ENCODE assay signal across 11 cellular contexts in the genomic region with DNA sequence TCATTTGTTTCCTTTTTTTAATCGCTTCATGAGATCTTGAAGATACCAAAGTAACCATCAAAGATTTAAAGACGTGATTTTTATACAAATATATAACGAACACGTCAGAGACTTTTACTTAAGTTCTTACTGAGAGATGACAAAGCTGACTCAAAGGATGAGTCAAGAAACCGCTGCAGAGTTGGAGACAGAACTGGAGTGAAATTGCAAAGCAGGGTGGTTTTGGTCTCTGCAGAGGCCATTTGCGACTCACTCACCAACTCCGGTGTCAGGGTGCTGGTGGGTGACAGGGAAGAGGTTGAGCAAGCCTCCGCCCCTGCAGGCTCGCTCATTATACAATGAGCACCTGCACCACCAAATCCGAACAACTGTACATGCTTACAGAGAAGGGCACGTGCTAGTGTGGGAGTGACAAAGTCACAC.
A peak's percentile ranks its signal among the peaks of the same experiment; 100 is the strongest.
DNase-seq lines count a peak whose midpoint lies in the region; ATAC-seq lines count a peak whose summit lies in the region.
"Had no signal": no experiment of that assay in that cellular context is flagged by ENCODE, and none has a peak within 500 bp of the region (broad histone marks: within the 10 kb centered on the region; RNA-seq: fewer than 3 reads in every experiment).

No MANE protein-coding gene starts in this region.

- H3K27me3 Mint-ChIP-seq in activated CD8-positive, alpha-beta T cell treated with anti-CD3 and anti-CD28 coated beads, Interleukin-2, amount 10 ng/mL, durations not matched to agents 7 days and 5 days (ENCODE audit: low read depth): no peaks in the 10 kb centered on the region
- H3K27me3 Mint-ChIP-seq: brain had no signal

- DNase-seq in stimulated activated naive CD4-positive, alpha-beta T cell treated with Interleukin-2 at 50 U/mL for 16 hours (lab: John Stamatoyannopoulos, UW): peak; percentile 78
- DNase-seq in stimulated activated naive CD4-positive, alpha-beta T cell (lab: John Stamatoyannopoulos, UW): no peak
- peak; percentile 33 for DNase-seq in activated CD8-positive, alpha-beta T cell treated with anti-CD3 and anti-CD28 coated beads, Interleukin-2, amount 10 ng/mL, durations not matched to agents 7 days and 5 days
- DNase-seq in glomerular visceral epithelial cell (ENCODE audit: extremely low spot score) (peak; percentile 76), SJCRH30 (no peak)
- DNase-seq: NCI-H524, testis had no signal

- H3K27ac ChIP-seq in SJCRH30: no peak overlapping the region
- H3K27ac ChIP-seq: testis had no signal

- CTCF ChIA-PET in activated CD8-positive, alpha-beta T cell treated with anti-CD3 and anti-CD28 coated beads, Interleukin-2, amount 10 ng/mL, durations not matched to agents 7 days and 5 days (lab: Charles Lee): no interaction called here

- H3K36me3 Mint-ChIP-seq in activated CD8-positive, alpha-beta T cell treated with anti-CD3 and anti-CD28 coated beads, Interleukin-2, amount 10 ng/mL, durations not matched to agents 7 days and 5 days (ENCODE audit: low read depth): peaks cover 9% of the 10 kb centered on the region

- H3K27me3 ChIP-seq in SJCRH30: no peaks in the 10 kb centered on the region
- H3K27me3 ChIP-seq: testis had no signal

- H3K9me3 Mint-ChIP-seq in activated CD8-positive, alpha-beta T cell treated with anti-CD3 and anti-CD28 coated beads, Interleukin-2, amount 10 ng/mL, durations not matched to agents 7 days and 5 days (ENCODE audit: insufficient read depth): no peaks in the 10 kb centered on the region

- no peaks in the 10 kb centered on the region for H3K9me3 ChIP-seq in SJCRH30 (replicated peaks)
- H3K9me3 ChIP-seq: testis had no signal

- H3K4me3 Mint-ChIP-seq in activated CD8-positive, alpha-beta T cell treated with anti-CD3 and anti-CD28 coated beads, Interleukin-2, amount 10 ng/mL, durations not matched to agents 7 days and 5 days: no peak overlapping the region
- H3K4me3 Mint-ChIP-seq: brain had no signal

- H3K4me1 Mint-ChIP-seq in activated CD8-positive, alpha-beta T cell treated with anti-CD3 and anti-CD28 coated beads, Interleukin-2, amount 10 ng/mL, durations not matched to agents 7 days and 5 days (ENCODE audit: low read depth): peaks cover 6% of the 10 kb centered on the region

- H3K27ac Mint-ChIP-seq in activated CD8-positive, alpha-beta T cell treated with anti-CD3 and anti-CD28 coated beads, Interleukin-2, amount 10 ng/mL, durations not matched to agents 7 days and 5 days: peak overlapping the region; percentile 21
- H3K27ac Mint-ChIP-seq: brain had no signal

- ATAC-seq in activated CD8-positive, alpha-beta T cell treated with anti-CD3 and anti-CD28 coated beads, Interleukin-2, amount 10 ng/mL, durations not matched to agents 7 days and 5 days: no peak
- ATAC-seq in GM19397 (IDR thresholded peaks at IDR 0.05; ENCODE audit: unreplicated experiment) (no peak), GM21528 (IDR thresholded peaks at IDR 0.05; ENCODE audit: low FRiP score, unreplicated experiment) (no peak), GM18502 (IDR thresholded peaks at IDR 0.05; ENCODE audit: poor library complexity, unreplicated experiment) (no peak)

- no peaks in the 10 kb centered on the region for H3K4me1 ChIP-seq in SJCRH30
- H3K4me1 ChIP-seq: testis had no signal

- H3K4me3 ChIP-seq in SJCRH30: no peak overlapping the region
- H3K4me3 ChIP-seq: testis had no signal

- POLR2A ChIA-PET in activated CD8-positive, alpha-beta T cell treated with anti-CD3 and anti-CD28 coated beads, Interleukin-2, amount 10 ng/mL, durations not matched to agents 7 days and 5 days (lab: Charles Lee): no interaction called here

- peaks cover 14% of the 10 kb centered on the region for H3K36me3 ChIP-seq in SJCRH30

Comparison
In these comparisons a context has a peak if more than half of its experiments do, and no peak if none do; other contexts are left out.
1. DNase-seq: peak in stimulated activated naive CD4-positive, alpha-beta T cell treated with Interleukin-2 at 50 U/mL for 16 hours (single experiment), activated CD8-positive, alpha-beta T cell treated with anti-CD3 and anti-CD28 coated beads, Interleukin-2, amount 10 ng/mL, durations not matched to agents 7 days and 5 days (single experiment) and glomerular visceral epithelial cell (single experiment); none in stimulated activated naive CD4-positive, alpha-beta T cell (0 of 6) and SJCRH30 (0 of 2).